ENCODE assay signal across 35 cellular contexts in genomic region chr10:76317078-76317477, GRCh38.
A peak's percentile ranks its signal among the peaks of the same experiment; 100 is the strongest.
DNase-seq lines count a peak whose midpoint lies in the region; ATAC-seq and TF ChIP-seq lines count a peak whose summit lies in the region.
"Had no signal": no experiment of that assay in that cellular context is flagged by ENCODE, and none has a peak within 500 bp of the region (broad histone marks: within the 10 kb centered on the region; RNA-seq: fewer than 3 reads in every experiment).

No MANE protein-coding gene starts in this region.

- H3K4me1 ChIP-seq in SK-N-SH (ENCODE audit: control insufficient read depth in 1 of 2, insufficient read depth in 2 of 2, low read depth in 1 of 2, low read length in 1 of 2) (no peaks in the 10 kb centered on the region), HEK293 (ENCODE audit: control insufficient read depth, insufficient read depth, low read length) (no peaks in the 10 kb centered on the region), neural progenitor cell (peaks cover 5% of the 10 kb centered on the region), vagina (no peaks in the 10 kb centered on the region)
- H3K4me1 ChIP-seq: A549, BE2C, BLaER1, Caco-2 had no signal

- H3K4me1 Mint-ChIP-seq in nephron progenitor cell (peaks cover 44% of the 10 kb centered on the region), neural progenitor cell (peaks cover 25% of the 10 kb centered on the region)
- H3K4me1 Mint-ChIP-seq: B cell; CD4-positive, alpha-beta memory T cell; CD8-positive, alpha-beta memory T cell had no signal

- no peak overlapping the region for H3K9ac ChIP-seq in SK-N-SH
- H3K9ac ChIP-seq in neural progenitor cell = no peak overlapping the region
- H3K9ac ChIP-seq: BLaER1; BLaER1 treated with 17β-estradiol and CSF1 and Interleukin-3, amounts not matched to agents 10 nM and 100 nM had no signal

- 75% methylated on average over 4 of the region's 4 CpGs for WGBS in SK-N-SH (ENCODE audit: low lambda C conversion rate)

- in situ Hi-C loops in KBM-7 (cut with MboI; ENCODE audit: low pct_unique_long_range_greater_than_20kb, low sequenced_read_pairs) = no loop called here

- TF ChIP-seq POLR2A in vagina (IDR thresholded peaks at IDR 0.05) = no peak

- H3K9me3 Mint-ChIP-seq in nephron progenitor cell (no peaks in the 10 kb centered on the region), neural progenitor cell (peaks cover 23% of the 10 kb centered on the region)
- H3K9me3 Mint-ChIP-seq: CD4-positive, alpha-beta T cell; CD8-positive, alpha-beta T cell had no signal

- H3K79me2 ChIP-seq in SK-N-SH (ENCODE audit: insufficient read depth) (no peaks in the 10 kb centered on the region), neural progenitor cell (ENCODE audit: low read depth) (no peaks in the 10 kb centered on the region)

- no peaks in the 10 kb centered on the region for H3K27me3 ChIP-seq in SK-N-SH (ENCODE audit: insufficient read depth)
- no peaks in the 10 kb centered on the region for H3K27me3 ChIP-seq in neural progenitor cell
- no peaks in the 10 kb centered on the region for H3K27me3 ChIP-seq in vagina
- H3K27me3 ChIP-seq: BE2C; BLaER1; BLaER1 treated with 17β-estradiol and CSF1 and Interleukin-3, amounts not matched to agents 10 nM and 100 nM had no signal

- H3K4me3 Mint-ChIP-seq in nephron progenitor cell (no peak overlapping the region), neural progenitor cell (no peak overlapping the region)
- H3K4me3 Mint-ChIP-seq: B cell; CD14-positive monocyte; CD4-positive, alpha-beta memory T cell; CD4-positive, alpha-beta T cell; CD4-positive, CD25-positive, alpha-beta regulatory T cell; CD8-positive, alpha-beta memory T cell; CD8-positive, alpha-beta T cell had no signal

- TF ChIP-seq CTCF in SK-N-SH (IDR thresholded peaks at IDR 0.05) = no peak
- no peak for TF ChIP-seq CTCF in HEK293 (tag by site-specific recombination; IDR thresholded peaks at IDR 0.05)
- TF ChIP-seq CTCF in nephron progenitor cell (IDR thresholded peaks at IDR 0.05) = no peak
- TF ChIP-seq CTCF in neural progenitor cell (IDR thresholded peaks at IDR 0.05) = no peak
- TF ChIP-seq CTCF in vagina (IDR thresholded peaks at IDR 0.05) = no peak

- ATAC-seq in SK-N-SH treated with all-trans-retinoic acid at 6 μM for 48 hours (no peak), GM19455 (IDR thresholded peaks at IDR 0.05; ENCODE audit: unreplicated experiment) (no peak)
- ATAC-seq: A549; CD8-positive, alpha-beta T cell had no signal

- H3K4me2 ChIP-seq in SK-N-SH = no peak overlapping the region
- no peak overlapping the region for H3K4me2 ChIP-seq in neural progenitor cell
- H3K4me2 ChIP-seq: A549, BLaER1 had no signal

- TF ChIP-seq RAD21 in SK-N-SH (IDR thresholded peaks at IDR 0.05; ENCODE audit: low read length) = no peak

- H3K36me3 Mint-ChIP-seq in nephron progenitor cell (ENCODE audit: low read depth) = no peaks in the 10 kb centered on the region
- H3K36me3 Mint-ChIP-seq in neural progenitor cell = peaks cover 6% of the 10 kb centered on the region
- H3K36me3 Mint-ChIP-seq: CD4-positive, alpha-beta memory T cell; CD4-positive, CD25-positive, alpha-beta regulatory T cell; CD8-positive, alpha-beta memory T cell; CD8-positive, alpha-beta T cell had no signal

- H4K20me1 ChIP-seq in SK-N-SH (ENCODE audit: insufficient read depth) (no peaks in the 10 kb centered on the region), neural progenitor cell (ENCODE audit: low read depth) (no peaks in the 10 kb centered on the region)
- H4K20me1 ChIP-seq: BLaER1; BLaER1 treated with 17β-estradiol and CSF1 and Interleukin-3, amounts not matched to agents 10 nM and 100 nM had no signal

- H3F3A ChIP-seq in SK-N-SH (replicated peaks; ENCODE audit: insufficient read depth) = no peaks in the 10 kb centered on the region
- H3F3A ChIP-seq in neural progenitor cell (ENCODE audit: low read depth) = peaks cover 5% of the 10 kb centered on the region

- no peak for DNase-seq in SK-N-SH
- DNase-seq in nephron progenitor cell = no peak
- DNase-seq in neural progenitor cell (ENCODE audit: low spot score) = no peak
- no peak for DNase-seq in KBM-7
- DNase-seq in vagina (ENCODE audit: extremely low spot score in 2 of 2) = no peak
- DNase-seq: 8988T; ACHN; AML-193; BE2C; C1 segment of cervical spinal cord; Caco-2; Calu3; CD4-positive, alpha-beta memory T cell; CD4-positive, alpha-beta T cell; CD4-positive, CD25-positive, alpha-beta regulatory T cell; CD8-positive, alpha-beta memory T cell; CD8-positive, alpha-beta T cell; COR-L47; DMS 273 treated with DMSO at 0.1 percent for 48 hours; DMS153; DMS53; DMS79; DMS79 treated with DMSO at 0.1 percent for 48 hours; DND-41; EL had no signal

- CTCF ChIA-PET in SK-N-SH (lab: Yijun Ruan, JAX) (no interaction called here), HEK293 (lab: Yijun Ruan, JAX) (no interaction called here)

- no peak for TF ChIP-seq EP300 in SK-N-SH (IDR thresholded peaks at IDR 0.05; ENCODE audit: borderline replicate concordance in 1 of 2, low read depth in 1 of 2, low read length in 1 of 2)

- peaks cover 7% of the 10 kb centered on the region for H3K9me3 ChIP-seq in SK-N-SH
- H3K9me3 ChIP-seq in HEK293 (ENCODE audit: control insufficient read depth, insufficient read depth, low read depth, low read length) = no peaks in the 10 kb centered on the region
- no peaks in the 10 kb centered on the region for H3K9me3 ChIP-seq in neural progenitor cell (ENCODE audit: low read depth)
- no peaks in the 10 kb centered on the region for H3K9me3 ChIP-seq in vagina
- H3K9me3 ChIP-seq: BE2C had no signal

- no peak overlapping the region for H3K4me3 ChIP-seq in SK-N-SH (ENCODE audit: low read depth in 2 of 2, low read length in 1 of 2)
- H3K4me3 ChIP-seq in HEK293 (ENCODE audit: low read depth, low read length) = no peak overlapping the region
- no peak overlapping the region for H3K4me3 ChIP-seq in neural progenitor cell
- no peak overlapping the region for H3K4me3 ChIP-seq in vagina
- H3K4me3 ChIP-seq: A549; BLaER1; BLaER1 treated with 17β-estradiol and CSF1 and Interleukin-3, amounts not matched to agents 10 nM and 100 nM had no signal

- H2AFZ ChIP-seq in SK-N-SH (ENCODE audit: low read depth) (no peak overlapping the region), neural progenitor cell (replicated peaks) (no peak overlapping the region)

- H3K9me2 ChIP-seq in SK-N-SH = no peaks in the 10 kb centered on the region

- H3K27ac Mint-ChIP-seq in nephron progenitor cell (peak overlapping the region; percentile 58), neural progenitor cell (peak overlapping the region; percentile 57)
- H3K27ac Mint-ChIP-seq: B cell; CD14-positive monocyte; CD4-positive, alpha-beta memory T cell; CD4-positive, alpha-beta T cell; CD4-positive, CD25-positive, alpha-beta regulatory T cell; CD8-positive, alpha-beta memory T cell; CD8-positive, alpha-beta T cell had no signal

- H3K27me3 Mint-ChIP-seq in nephron progenitor cell (ENCODE audit: low read depth, poor library complexity) (peaks cover 3% of the 10 kb centered on the region), neural progenitor cell (ENCODE audit: insufficient read depth, low read depth) (peaks cover 9% of the 10 kb centered on the region)
- H3K27me3 Mint-ChIP-seq: B cell; CD4-positive, alpha-beta memory T cell; CD4-positive, alpha-beta T cell; CD4-positive, CD25-positive, alpha-beta regulatory T cell had no signal

- POLR2A ChIA-PET in SK-N-SH (lab: Yijun Ruan, JAX) (no interaction called here), HEK293 (lab: Yijun Ruan, JAX) (no interaction called here)

- no peak overlapping the region for H3K27ac ChIP-seq in SK-N-SH (ENCODE audit: low read depth in 2 of 2, low read length in 1 of 2)
- H3K27ac ChIP-seq in HEK293 (ENCODE audit: extremely low read depth, low read depth, low read length) = no peak overlapping the region
- H3K27ac ChIP-seq in neural progenitor cell = no peak overlapping the region
- H3K27ac ChIP-seq in vagina = no peak overlapping the region
- H3K27ac ChIP-seq: 22Rv1; A549; BLaER1; BLaER1 treated with 17β-estradiol and CSF1 and Interleukin-3, amounts not matched to agents 10 nM and 100 nM; C4-2B had no signal

- intact Hi-C loops in vagina (cut with DNase I) = no loop called here

- H3K36me3 ChIP-seq in SK-N-SH (replicated peaks in 1 of 2; ENCODE audit: control insufficient read depth in 1 of 2, insufficient read depth in 2 of 2, low read length in 1 of 2) = no peaks in the 10 kb centered on the region
- H3K36me3 ChIP-seq in HEK293 (ENCODE audit: control insufficient read depth in 2 of 2, insufficient read depth in 1 of 2, low read length in 2 of 2) = no peaks in the 10 kb centered on the region
- no peaks in the 10 kb centered on the region for H3K36me3 ChIP-seq in neural progenitor cell
- no peaks in the 10 kb centered on the region for H3K36me3 ChIP-seq in vagina
- H3K36me3 ChIP-seq: BE2C; BLaER1; BLaER1 treated with 17β-estradiol and CSF1 and Interleukin-3, amounts not matched to agents 10 nM and 100 nM had no signal

TF ChIP-seq in SK-N-SH, 30 proteins besides CTCF, POLR2A, EP300 and RAD21 (continues in another document):
- TF ChIP-seq POLR2AphosphoS5 (IDR thresholded peaks at IDR 0.05; ENCODE audit: low read depth, low read length) = no peak

TF ChIP-seq in SK-N-SH treated with all-trans-retinoic acid at 6 μM for 48 hours, 23 proteins besides CTCF, POLR2A, EP300 and RAD21 (continues in another document):
- TF ChIP-seq SNAI2 (CRISPR knock-in tag; IDR thresholded peaks at IDR 0.05) = no peak
- TF ChIP-seq ARNTL (CRISPR knock-in tag; IDR thresholded peaks at IDR 0.05; ENCODE audit: borderline replicate concordance, low read depth) = no peak
- no peak for TF ChIP-seq ZC3H10 (CRISPR knock-in tag; IDR thresholded peaks at IDR 0.05)

TF ChIP-seq in HEK293, 187 proteins besides CTCF, POLR2A, EP300 and RAD21:
- TF ChIP-seq SETDB1 (IDR thresholded peaks at IDR 0.05; ENCODE audit: insufficient read length, low read length) (peak; percentile 76), ZNF621 (tag by site-specific recombination; IDR thresholded peaks at IDR 0.05) (no peak), ZNF791 (tag by site-specific recombination; IDR thresholded peaks at IDR 0.05) (peak; percentile 95)
